In genomic region chr17:60720763-60721531, GRCh38 we compare ENCODE assay signal across 8 cellular contexts. TPM values are rescaled to one million over a fixed set of nuclear protein-coding genes. Genes with fewer than 3 reads are reported as not detected.
DNase-seq lines count a peak whose midpoint lies in the region; ATAC-seq and TF ChIP-seq lines count a peak whose summit lies in the region.

No MANE protein-coding gene starts in this region.

- H3K36me3 ChIP-seq in SK-N-SH (replicated peaks in 1 of 2; ENCODE audit: control insufficient read depth in 1 of 2, insufficient read depth in 2 of 2, low read length in 1 of 2), result no peaks in the 10 kb centered on the region

- TF ChIP-seq CTCF in GM10266 (IDR thresholded peaks at IDR 0.05; ENCODE audit: control insufficient read depth, insufficient read depth, low read depth, missing control alignments), result peak; percentile 79
- TF ChIP-seq CTCF in SK-N-SH (IDR thresholded peaks at IDR 0.05), result peak; percentile 100

- H3K9me2 ChIP-seq in SK-N-SH, result no peaks in the 10 kb centered on the region

- H3K79me2 ChIP-seq in SK-N-SH (ENCODE audit: insufficient read depth), result no peaks in the 10 kb centered on the region

- CTCF ChIA-PET in SK-N-SH (lab: Yijun Ruan, JAX), result interaction anchor here (0.6 to 2.0 kb wide), 87 partner anchors 8 to 1908 kb away, joined by 3 to 59 read pairs (median 4); partner anchors contain the start of genes PPM1D and TBX2

- 0 out of 2 replicates have a peak overlapping the region, but pooled peaks have one; percentile 12 for H3K9ac ChIP-seq in SK-N-SH

- H3K4me2 ChIP-seq in SK-N-SH, result peak overlapping the region; percentile 52

- POLR2A ChIA-PET in SK-N-SH (lab: Yijun Ruan, JAX), result interaction anchor here (0.7 to 1.1 kb wide), 3 partner anchors 424 to 691 kb away, joined by 3 to 4 read pairs (median 3); no protein-coding TSS in a partner anchor

- H3K4me1 ChIP-seq in SK-N-SH (ENCODE audit: control insufficient read depth in 1 of 2, insufficient read depth in 2 of 2, low read depth in 1 of 2, low read length in 1 of 2), result peaks cover 0 to 5% of the 10 kb centered on the region in 2 experiments; a peak in 2 of 4 replicates

- H2AFZ ChIP-seq in SK-N-SH (ENCODE audit: low read depth), result peak overlapping the region; percentile 87

- WGBS in SK-N-SH (ENCODE audit: low lambda C conversion rate), result 37% methylated on average over 5 of the region's 5 CpGs

- H3F3A ChIP-seq in SK-N-SH (replicated peaks; ENCODE audit: insufficient read depth), result peaks cover 10% of the 10 kb centered on the region

- TF ChIP-seq EP300 in SK-N-SH (IDR thresholded peaks at IDR 0.05; ENCODE audit: borderline replicate concordance in 1 of 2, low read depth in 1 of 2, low read length in 1 of 2), result no peak

- peak overlapping the region in 1 of 2 experiments; percentile 25; a peak in 2 of 4 replicates for H3K4me3 ChIP-seq in SK-N-SH (ENCODE audit: low read depth in 2 of 2, low read length in 1 of 2)

- TF ChIP-seq RAD21 in SK-N-SH (IDR thresholded peaks at IDR 0.05; ENCODE audit: low read length), result peak; percentile 98

- no peak for ATAC-seq in HG03108 (IDR thresholded peaks at IDR 0.05; ENCODE audit: unreplicated experiment)

- H4K20me1 ChIP-seq in SK-N-SH (ENCODE audit: insufficient read depth), result no peaks in the 10 kb centered on the region

- DNase-seq in 8988T, result peak; percentile 14
- DNase-seq in GM10266 (ENCODE audit: extremely low spot score), result peak; percentile 55
- peak; percentile 44 for DNase-seq in NCI-H1092 treated with DMSO at 0.1 percent for 48 hours (lab: John Stamatoyannopoulos, UW)
- DNase-seq in SK-N-SH, result peak; percentile 66
- DNase-seq in cerebellum (ENCODE audit: low spot score), result peak; percentile 50
- DNase-seq in left kidney (ENCODE audit: low read depth, low spot score), result peak; percentile 80
- DNase-seq in stimulated activated CD8-positive, alpha-beta memory T cell treated with anti-CD3 and anti-CD28 coated beads, Interleukin-4, amount 100 ng/mL, for 48 hours, result peak; percentile 39

- H3K9me3 ChIP-seq in SK-N-SH, result no peaks in the 10 kb centered on the region

- H3K27ac ChIP-seq in SK-N-SH (ENCODE audit: low read depth in 2 of 2, low read length in 1 of 2), result peak overlapping the region; percentile 8 to 51; a peak in 2 of 4 replicates

- H3K27me3 ChIP-seq in SK-N-SH (ENCODE audit: insufficient read depth), result no peaks in the 10 kb centered on the region

TF ChIP-seq in SK-N-SH, 30 proteins besides CTCF, POLR2A, EP300 and RAD21:
- TF ChIP-seq MAX (IDR thresholded peaks at IDR 0.05; ENCODE audit: low read depth) (0 out of 2 replicates have a peak, but pooled peaks have one; percentile 4), SIN3A (IDR thresholded peaks at IDR 0.05; ENCODE audit: borderline replicate concordance, low read depth, low read length) (no peak), SMC3 (IDR thresholded peaks at IDR 0.05; ENCODE audit: low read depth, low read length) (peak; percentile 77)

RNA-seq across cellular contexts. Expression of gene BCAS3, which starts 43.3 kb away (rescaled TPM):
- polyA plus RNA-seq in SK-N-SH (2012; rRNA removed), result 5.9 and 6.3 TPM in 2 replicates
- 4.9 and 5.1 TPM in 2 replicates for polyA plus RNA-seq in SK-N-SH (2012; cell fraction: cytosol; rRNA removed)
- 15.2 and 16.6 TPM in 2 replicates for polyA plus RNA-seq in SK-N-SH (2012; cell fraction: nucleus; rRNA removed)
- 51.2 TPM for total RNA-seq in cerebellum

Comparison
In these comparisons a context has a peak if more than half of its experiments do, and no peak if none do; other contexts are left out.
1. DNase-seq: peak in every context shown above with its lines; median percentile 80 in left kidney; 66 in SK-N-SH; 55 in GM10266; 50 in cerebellum; 44 in NCI-H1092 treated with DMSO at 0.1 percent for 48 hours; 39 in stimulated activated CD8-positive, alpha-beta memory T cell treated with anti-CD3 and anti-CD28 coated beads, Interleukin-4, amount 100 ng/mL, for 48 hours; 14 in 8988T.